ENCODE assay signal across 7 cellular contexts in genomic region chr3:149998946-149999345, GRCh38.
"Had no signal": no experiment of that assay in that cellular context is flagged by ENCODE, and none has a peak within 500 bp of the region (broad histone marks: within the 10 kb centered on the region; RNA-seq: fewer than 3 reads in every experiment).

No MANE protein-coding gene starts in this region.

- H3K36me3 ChIP-seq: HAP-1 had no signal

- DNase-seq: H7, IMR-90, KBM-7 had no signal

- H3K4me3 ChIP-seq: GM23338, HAP-1 had no signal

- H3K4me2 ChIP-seq: GM23338 had no signal

- ATAC-seq: GM23338, HCT116 had no signal

- FAIRE-seq: HTR-8/SVneo had no signal

- H2AFZ ChIP-seq: GM23338 had no signal

- H3K4me1 ChIP-seq: HAP-1 had no signal
